8 cellular contexts compared by ENCODE assay signal in the genomic region with DNA sequence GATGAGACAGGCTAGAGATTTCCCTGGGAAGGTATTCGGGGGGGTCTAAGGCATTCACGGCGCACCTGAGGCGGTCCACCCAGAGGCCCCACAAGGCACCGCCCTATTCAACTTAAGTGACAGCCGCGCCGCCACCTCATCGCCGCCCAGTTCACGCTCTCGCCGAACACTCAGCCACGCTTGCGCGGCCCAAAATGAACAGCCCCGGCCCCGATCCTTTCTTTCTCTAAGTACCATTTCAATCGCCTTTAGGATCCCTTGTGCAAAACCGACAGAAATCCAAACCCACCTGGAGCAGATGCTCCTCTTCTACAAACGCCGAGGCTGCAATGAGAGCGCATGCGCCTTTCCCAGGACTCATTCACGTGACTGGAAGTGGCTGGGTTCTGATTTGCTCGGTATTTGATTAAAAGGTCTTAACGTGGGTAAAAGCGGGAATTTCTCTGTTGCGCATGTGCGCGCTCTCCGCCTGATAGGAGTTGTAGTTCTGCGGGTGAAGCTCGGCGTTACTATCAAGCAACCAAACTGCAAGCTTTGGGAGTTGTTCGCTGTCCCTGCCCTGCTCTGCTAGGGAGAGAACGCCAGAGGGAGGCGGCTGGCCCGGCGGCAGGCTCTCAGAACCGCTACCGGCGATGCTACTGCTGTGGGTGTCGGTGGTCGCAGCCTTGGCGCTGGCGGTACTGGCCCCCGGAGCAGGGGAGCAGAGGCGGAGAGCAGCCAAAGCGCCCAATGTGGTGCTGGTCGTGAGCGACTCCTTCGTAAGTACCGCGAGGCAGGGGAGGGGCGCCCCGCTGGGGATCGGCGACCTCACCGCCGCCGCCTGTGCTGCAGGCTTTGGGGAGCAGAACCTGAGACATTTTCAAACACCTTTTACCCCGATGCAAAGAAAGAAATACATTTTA. TPM values are rescaled to one million over a fixed set of nuclear protein-coding genes. Genes with fewer than 3 reads are reported as not detected.
DNase-seq lines count a peak whose midpoint lies in the region; TF ChIP-seq lines count a peak whose summit lies in the region.

A gene with protein sequence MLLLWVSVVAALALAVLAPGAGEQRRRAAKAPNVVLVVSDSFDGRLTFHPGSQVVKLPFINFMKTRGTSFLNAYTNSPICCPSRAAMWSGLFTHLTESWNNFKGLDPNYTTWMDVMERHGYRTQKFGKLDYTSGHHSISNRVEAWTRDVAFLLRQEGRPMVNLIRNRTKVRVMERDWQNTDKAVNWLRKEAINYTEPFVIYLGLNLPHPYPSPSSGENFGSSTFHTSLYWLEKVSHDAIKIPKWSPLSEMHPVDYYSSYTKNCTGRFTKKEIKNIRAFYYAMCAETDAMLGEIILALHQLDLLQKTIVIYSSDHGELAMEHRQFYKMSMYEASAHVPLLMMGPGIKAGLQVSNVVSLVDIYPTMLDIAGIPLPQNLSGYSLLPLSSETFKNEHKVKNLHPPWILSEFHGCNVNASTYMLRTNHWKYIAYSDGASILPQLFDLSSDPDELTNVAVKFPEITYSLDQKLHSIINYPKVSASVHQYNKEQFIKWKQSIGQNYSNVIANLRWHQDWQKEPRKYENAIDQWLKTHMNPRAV (plus strand): TSS at position 455 of the 902 bp plus-strand sequence. CDS start 178 bp downstream, at position 633.
Gene SKIC3 (minus strand): TSS at position 331 of the 902 bp plus-strand sequence. CDS start 7,827 bp downstream, outside the sequence.

- POLR2A ChIA-PET in RWPE1 (lab: Yijun Ruan, JAX; ENCODE audit: low non-redundant PET), result no interaction called here

- peaks cover 18% of the 10 kb centered on the region for H3K36me3 Mint-ChIP-seq in nephron (ENCODE audit: low read depth)
- H3K36me3 Mint-ChIP-seq in stimulated activated naive CD8-positive, alpha-beta T cell treated with anti-CD3 and anti-CD28 coated beads, Interleukin-15, Interleukin-2, amounts not matched to agents 100 ng/mL and 50 ng/mL, for 24 hours (ENCODE audit: low read depth), result peaks cover 10% of the 10 kb centered on the region

- no peaks in the 10 kb centered on the region for H3K27me3 Mint-ChIP-seq in nephron (ENCODE audit: low read depth)
- no peaks in the 10 kb centered on the region for H3K27me3 Mint-ChIP-seq in stimulated activated naive CD8-positive, alpha-beta T cell treated with anti-CD3 and anti-CD28 coated beads, Interleukin-15, Interleukin-2, amounts not matched to agents 100 ng/mL and 50 ng/mL, for 24 hours

- peak within 1 kb of the TSS; percentile 86 to 91 (median 91) for H3K27ac Mint-ChIP-seq in nephron
- H3K27ac Mint-ChIP-seq in stimulated activated naive CD8-positive, alpha-beta T cell treated with anti-CD3 and anti-CD28 coated beads, Interleukin-15, Interleukin-2, amounts not matched to agents 100 ng/mL and 50 ng/mL, for 24 hours, result peak within 1 kb of the TSS; percentile 92

- peaks cover 35% of the 10 kb centered on the region for H3K4me1 Mint-ChIP-seq in nephron
- H3K4me1 Mint-ChIP-seq in stimulated activated naive CD8-positive, alpha-beta T cell treated with anti-CD3 and anti-CD28 coated beads, Interleukin-15, Interleukin-2, amounts not matched to agents 100 ng/mL and 50 ng/mL, for 24 hours (ENCODE audit: low read depth), result peaks cover 34% of the 10 kb centered on the region

- peak within 1 kb of the TSS; percentile 92 to 97 (median 94) for H3K4me3 Mint-ChIP-seq in nephron
- H3K4me3 Mint-ChIP-seq in stimulated activated naive CD8-positive, alpha-beta T cell treated with anti-CD3 and anti-CD28 coated beads, Interleukin-15, Interleukin-2, amounts not matched to agents 100 ng/mL and 50 ng/mL, for 24 hours, result peak within 1 kb of the TSS; percentile 93

- TF ChIP-seq CTCF in LNCaP clone FGC (IDR thresholded peaks at IDR 0.05; ENCODE audit: control insufficient read depth, extremely low read depth, insufficient read depth), result 0 out of 2 replicates have a peak, but pooled peaks have one; percentile 2
- TF ChIP-seq CTCF in RWPE1 (conservative IDR thresholded peaks at IDR 0.05; ENCODE audit: low read depth), result peak; percentile 51
- TF ChIP-seq CTCF in fibroblast of the aortic adventitia (IDR thresholded peaks at IDR 0.05; ENCODE audit: insufficient read depth, low read length), result peak; percentile 66
- peak; percentile 45 to 55 (median 51) for TF ChIP-seq CTCF in nephron (IDR thresholded peaks at IDR 0.05; ENCODE audit: unreplicated experiment in 3 of 3)

- CTCF ChIA-PET in RWPE1 (lab: Yijun Ruan, JAX), result interaction anchor here (0.5 to 1.6 kb wide), 7 partner anchors 9 to 501 kb away, joined by 3 to 5 read pairs (median 3); no protein-coding TSS in a partner anchor

- DNase-seq in ELF-1 (ENCODE audit: low read depth, low spot score) (peak; percentile 99), H4 (ENCODE audit: low spot score) (peak; percentile 99), LNCaP clone FGC (ENCODE audit: low read depth) (peak; percentile 99), RWPE1 (ENCODE audit: low spot score) (peak; percentile 99), fibroblast of the aortic adventitia (ENCODE audit: low read depth) (peak; percentile 100)
- DNase-seq in activated effector memory CD4-positive, alpha-beta T cell treated with Interleukin-2 at 50 U/mL for 16 hours, result peak; percentile 88

- H3K27ac ChIP-seq in RWPE1, result peak within 1 kb of the TSS; percentile 94

- no peaks in the 10 kb centered on the region for H3K9me3 Mint-ChIP-seq in nephron
- H3K9me3 Mint-ChIP-seq in stimulated activated naive CD8-positive, alpha-beta T cell treated with anti-CD3 and anti-CD28 coated beads, Interleukin-15, Interleukin-2, amounts not matched to agents 100 ng/mL and 50 ng/mL, for 24 hours, result no peaks in the 10 kb centered on the region

- H3K4me3 ChIP-seq in LNCaP clone FGC (ENCODE audit: low read depth, low read length) (peak within 1 kb of the TSS; percentile 74), fibroblast of the aortic adventitia (ENCODE audit: low read depth, low read length) (peak within 1 kb of the TSS; percentile 86)

RNA-seq across cellular contexts. Expression of the first gene that starts in this region (rescaled TPM):
- total RNA-seq in H4 (2014; rRNA removed; shearing (Covaris generic)), result 9.2 and 10.2 TPM in 2 replicates
- total RNA-seq in fibroblast of the aortic adventitia (ENCODE audit: low replicate concordance), result 8.6 and 19.0 TPM in 2 replicates

RNA-seq across cellular contexts. Expression of gene SKIC3, which starts in this region (rescaled TPM):
- total RNA-seq in H4 (2014; rRNA removed; shearing (Covaris generic)), result 34.4 and 45.4 TPM in 2 replicates
- total RNA-seq in fibroblast of the aortic adventitia (ENCODE audit: low replicate concordance), result 146 and 163 TPM in 2 replicates

Comparison
In these comparisons a context has a peak if more than half of its experiments do, and no peak if none do; other contexts are left out.
1. Peak in every context shown above with its lines: DNase-seq, H3K4me3 ChIP-seq and H3K27ac ChIP-seq.
2. CTCF ChIP-seq: peak in every context shown above with its lines; median percentile 66 in fibroblast of the aortic adventitia; 51 in RWPE1; 51 in nephron; 2 in LNCaP clone FGC.